Comparison of ENCODE assay signal across 8 cellular contexts in the genomic region with DNA sequence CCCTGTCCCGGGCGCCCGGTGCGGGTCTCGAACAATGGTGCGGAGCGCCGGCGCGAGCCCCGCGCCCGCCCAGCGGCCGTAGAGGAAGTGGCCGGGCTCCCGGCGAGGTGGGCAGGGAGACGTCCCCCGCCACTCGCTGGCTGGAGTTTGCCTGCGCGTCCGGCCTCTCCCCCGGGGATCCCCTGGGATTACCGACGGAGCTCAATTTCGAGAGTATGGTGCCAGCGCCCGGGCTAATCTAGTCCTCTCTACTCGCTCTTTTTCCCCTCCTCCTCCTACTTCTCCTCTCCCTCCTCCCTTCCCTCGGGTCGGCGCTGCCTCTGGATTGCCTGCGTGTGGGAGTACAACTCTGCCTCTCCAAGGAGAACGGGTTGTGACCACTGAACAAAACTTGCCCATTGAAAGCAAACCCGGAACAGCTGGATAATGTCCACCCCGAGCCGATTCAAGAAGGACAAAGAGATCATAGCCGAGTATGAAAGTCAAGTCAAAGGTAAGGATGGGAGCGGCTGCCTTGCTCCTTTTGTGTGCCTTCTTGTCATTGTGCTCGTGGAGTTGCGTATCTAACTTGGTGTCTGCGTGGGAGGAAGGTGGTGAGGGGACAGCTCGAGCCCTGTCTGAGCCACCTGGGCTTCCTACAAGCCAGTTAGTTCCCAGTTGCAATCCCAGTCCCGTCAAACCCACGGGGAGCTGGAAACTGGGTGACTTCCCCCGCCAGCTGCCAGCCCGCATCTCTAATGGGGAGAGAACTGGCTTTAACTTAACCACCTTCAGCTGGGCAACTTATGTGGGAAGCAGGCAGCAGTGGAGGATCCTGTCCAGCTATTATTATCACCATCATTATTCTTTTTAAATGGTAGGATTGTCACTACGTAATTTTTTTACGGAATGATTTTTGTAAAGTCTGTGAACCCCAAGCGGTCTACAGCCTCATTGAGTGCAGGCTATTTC. TPM values are rescaled to one million over a fixed set of nuclear protein-coding genes. Genes with fewer than 3 reads are reported as not detected.
DNase-seq lines count a peak whose midpoint lies in the region; ATAC-seq and TF ChIP-seq lines count a peak whose summit lies in the region.

A gene (plus strand): TSS at position 310 of the 951 bp plus-strand sequence. CDS start 117 bp downstream, at position 427.

- TF ChIP-seq CTCF in osteocyte (IDR thresholded peaks at IDR 0.05), result no peak

- intact Hi-C loops in left ventricle myocardium superior (cut with micrococcal nuclease), result no loop called here

- H3K27ac Mint-ChIP-seq in osteocyte (ENCODE audit: unreplicated experiment), result peak within 1 kb of the TSS; percentile 93

- ATAC-seq in HG02973 (IDR thresholded peaks at IDR 0.05; ENCODE audit: unreplicated experiment), result peak; percentile 17
- ATAC-seq in left ventricle myocardium superior, result peak; percentile 68
- no peak for ATAC-seq in HG03342 (IDR thresholded peaks at IDR 0.05; ENCODE audit: unreplicated experiment)

- no peaks in the 10 kb centered on the region for H3K36me3 Mint-ChIP-seq in osteocyte (ENCODE audit: unreplicated experiment)

- DNase-seq in 8988T, result peak; percentile 25
- peak; percentile 71 for DNase-seq in EL
- peak; percentile 46 for DNase-seq in NCI-H345 treated with DMSO at 0.1 percent for 48 hours (lab: John Stamatoyannopoulos, UW; ENCODE audit: unreplicated experiment)
- peak in 50 of 58 donors; percentile 5 to 78 (median 62) for DNase-seq in anterior cingulate cortex (lab: John Stamatoyannopoulos, UW)
- peak; percentile 81 for DNase-seq in left ventricle myocardium superior
- DNase-seq in osteocyte (ENCODE audit: extremely low spot score, unreplicated experiment), result peak; percentile 88

- H3K4me1 Mint-ChIP-seq in osteocyte (ENCODE audit: unreplicated experiment), result peaks cover 26% of the 10 kb centered on the region

- H3K9me3 Mint-ChIP-seq in osteocyte (ENCODE audit: unreplicated experiment), result no peaks in the 10 kb centered on the region

- H3K4me3 Mint-ChIP-seq in osteocyte (ENCODE audit: unreplicated experiment), result peak within 1 kb of the TSS; percentile 98

- no peaks in the 10 kb centered on the region for H3K27me3 Mint-ChIP-seq in osteocyte (ENCODE audit: unreplicated experiment)

RNA-seq across cellular contexts. Expression of the gene that starts here (rescaled TPM):
- total RNA-seq in left ventricle myocardium superior (2.6 TPM), osteocyte (11.0 and 11.7 TPM in 2 replicates)

Comparison
In these comparisons a context has a peak if more than half of its experiments do, and no peak if none do; other contexts are left out.
1. DNase-seq: peak in every context shown above with its lines; median percentile 88 in osteocyte; 81 in left ventricle myocardium superior; 71 in EL; 62 in anterior cingulate cortex; 46 in NCI-H345 treated with DMSO at 0.1 percent for 48 hours; 25 in 8988T.